In the genomic region with DNA sequence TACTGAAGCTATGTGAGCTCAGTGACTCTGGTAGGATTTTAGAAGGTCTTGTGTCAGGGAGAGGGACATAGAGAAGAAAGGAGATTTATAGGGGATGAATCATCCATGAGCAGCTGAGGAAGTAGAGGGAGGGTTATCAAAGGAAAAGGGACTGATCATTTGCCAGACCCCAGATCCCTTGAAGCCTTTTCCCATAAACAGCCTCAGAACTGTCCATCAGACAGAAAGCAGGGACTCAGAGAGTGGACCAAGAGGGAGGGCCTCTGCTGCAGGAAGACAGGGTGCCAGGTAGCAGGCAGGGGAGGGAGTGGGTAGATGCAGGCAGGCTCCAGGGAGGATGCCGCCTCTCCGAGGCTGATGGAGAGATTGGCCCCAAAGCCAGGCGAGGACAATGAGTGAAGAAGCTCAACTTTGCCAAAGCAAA, we compare ENCODE assay signal across 15 cellular contexts.
A peak's percentile ranks its signal among the peaks of the same experiment; 100 is the strongest.
DNase-seq lines count a peak whose midpoint lies in the region; ATAC-seq, FAIRE-seq and TF ChIP-seq lines count a peak whose summit lies in the region.
"Had no signal": no experiment of that assay in that cellular context is flagged by ENCODE, and none has a peak within 500 bp of the region (broad histone marks: within the 10 kb centered on the region; RNA-seq: fewer than 3 reads in every experiment).

No MANE protein-coding gene starts in this region.

- H3K36me3 ChIP-seq in astrocyte (ENCODE audit: insufficient read depth, low read length) (peaks cover 49% of the 10 kb centered on the region), smooth muscle cell (ENCODE audit: low read depth) (no peaks in the 10 kb centered on the region)

- H3K79me2 ChIP-seq in astrocyte (ENCODE audit: insufficient read depth, low read length) = peaks cover 3% of the 10 kb centered on the region
- no peaks in the 10 kb centered on the region for H3K79me2 ChIP-seq in smooth muscle cell (ENCODE audit: low read depth)

- peaks cover 31% of the 10 kb centered on the region for H3F3A ChIP-seq in smooth muscle cell (ENCODE audit: low read depth)

- H3K4me2 ChIP-seq in astrocyte (ENCODE audit: low read length) (no peak overlapping the region), smooth muscle cell (no peak overlapping the region)

- H3K27ac ChIP-seq in astrocyte (ENCODE audit: low read depth, low read length) = no peak overlapping the region
- peak overlapping the region; percentile 70 for H3K27ac ChIP-seq in smooth muscle cell (ENCODE audit: low read depth)

- H3K4me1 ChIP-seq in astrocyte (ENCODE audit: insufficient read depth, low read length) = peaks cover 8% of the 10 kb centered on the region
- peaks cover 11% of the 10 kb centered on the region for H3K4me1 ChIP-seq in smooth muscle cell (ENCODE audit: low read depth)

- H3K9ac ChIP-seq in astrocyte (ENCODE audit: low read length) (peak overlapping the region; percentile 8), smooth muscle cell (ENCODE audit: low read depth) (no peak overlapping the region)

- 29% methylated on average over 3 of the region's 3 CpGs for WGBS in smooth muscle cell (ENCODE audit: low lambda C conversion rate)

- H3K4me3 Mint-ChIP-seq in astrocyte (ENCODE audit: unreplicated experiment) = no peak overlapping the region
- H3K4me3 Mint-ChIP-seq: CD4-positive, alpha-beta memory T cell; stimulated activated naive B cell treated with anti-CD40 and anti-IgM and Interleukin-4, amounts not matched to agents 10 μg/mL and 1 μg/mL and 100 μg/mL, for 72 hours had no signal

- H2AFZ ChIP-seq in astrocyte (ENCODE audit: low read depth, low read length) = no peak overlapping the region
- H2AFZ ChIP-seq in smooth muscle cell (ENCODE audit: low read depth) = no peak overlapping the region

- H4K20me1 ChIP-seq in astrocyte (ENCODE audit: insufficient read depth, low read length) = peaks cover 99% of the 10 kb centered on the region
- H4K20me1 ChIP-seq in smooth muscle cell (ENCODE audit: low read depth) = peaks cover 100% of the 10 kb centered on the region

- peaks cover 52% of the 10 kb centered on the region for H3K36me3 Mint-ChIP-seq in astrocyte (ENCODE audit: low read depth, unreplicated experiment)
- H3K36me3 Mint-ChIP-seq in activated naive CD4-positive, alpha-beta T cell treated with anti-CD3 and anti-CD28 coated beads, Interleukin-2, amount 50 U/mL, for 72 hours = no peaks in the 10 kb centered on the region
- H3K36me3 Mint-ChIP-seq: CD4-positive, alpha-beta memory T cell had no signal

- H3K27me3 ChIP-seq in astrocyte (ENCODE audit: insufficient read depth, low read length) (no peaks in the 10 kb centered on the region), smooth muscle cell (ENCODE audit: low read depth) (no peaks in the 10 kb centered on the region)

- H3K4me1 Mint-ChIP-seq in astrocyte (ENCODE audit: low read depth, unreplicated experiment) = peaks cover 15% of the 10 kb centered on the region
- H3K4me1 Mint-ChIP-seq: CD4-positive, alpha-beta memory T cell had no signal

- peak; percentile 34 for FAIRE-seq in astrocyte (lab: Jason Lieb, UNC)
- no peak for FAIRE-seq in frontal cortex (lab: Jason Lieb, UNC)

- ATAC-seq in GM18502 (IDR thresholded peaks at IDR 0.05; ENCODE audit: poor library complexity, unreplicated experiment) (no peak), HG03460 (IDR thresholded peaks at IDR 0.05; ENCODE audit: unreplicated experiment) (no peak)
- no peak for ATAC-seq in activated naive CD4-positive, alpha-beta T cell treated with anti-CD3 and anti-CD28 coated beads, Interleukin-2, amount 50 U/mL, for 72 hours
- ATAC-seq: stimulated activated naive B cell treated with anti-CD40 and anti-IgM and Interleukin-4, amounts not matched to agents 10 μg/mL and 1 μg/mL and 100 μg/mL, for 72 hours had no signal

- H3K27ac Mint-ChIP-seq in astrocyte (ENCODE audit: unreplicated experiment) = peak overlapping the region; percentile 36
- peak overlapping the region in 1 of 2 donors; percentile 31 for H3K27ac Mint-ChIP-seq in activated naive CD4-positive, alpha-beta T cell treated with anti-CD3 and anti-CD28 coated beads, Interleukin-2, amount 50 U/mL, for 72 hours
- H3K27ac Mint-ChIP-seq: CD4-positive, alpha-beta memory T cell; stimulated activated naive B cell treated with anti-CD40 and anti-IgM and Interleukin-4, amounts not matched to agents 10 μg/mL and 1 μg/mL and 100 μg/mL, for 72 hours had no signal

- DNase-seq in GM03348 (ENCODE audit: low spot score) (peak; percentile 62), astrocyte (ENCODE audit: low read depth) (peak; percentile 64), kidney tubule cell (ENCODE audit: low spot score) (peak; percentile 11), smooth muscle cell (lab: John Stamatoyannopoulos, UW; ENCODE audit: unreplicated experiment) (no peak), frontal cortex (ENCODE audit: low spot score in 2 of 2) (no peak)
- DNase-seq in activated naive CD4-positive, alpha-beta T cell treated with anti-CD3 and anti-CD28 coated beads, Interleukin-2, amount 50 U/mL, for 72 hours (ENCODE audit: low spot score in 2 of 2) = no peak
- DNase-seq: activated naive CD4-positive, alpha-beta T cell treated with anti-CD3 and anti-CD28 coated beads, Interleukin-2, amount 50 U/mL, for 16 hours; CD4-positive, alpha-beta memory T cell; GOT3; NCI-H526 treated with DMSO at 0.1 percent for 48 hours; SHP77 treated with DMSO at 0.1 percent for 48 hours; stimulated activated naive B cell treated with anti-CD40 and anti-IgM and Interleukin-4, amounts not matched to agents 10 μg/mL and 1 μg/mL and 100 μg/mL, for 72 hours had no signal

- H3K9me3 Mint-ChIP-seq in astrocyte (ENCODE audit: unreplicated experiment) = no peaks in the 10 kb centered on the region
- H3K9me3 Mint-ChIP-seq in activated naive CD4-positive, alpha-beta T cell treated with anti-CD3 and anti-CD28 coated beads, Interleukin-2, amount 50 U/mL, for 72 hours = no peaks in the 10 kb centered on the region

- TF ChIP-seq CTCF in astrocyte (IDR thresholded peaks at IDR 0.05; ENCODE audit: insufficient read depth, low read depth, low read length) = no peak
- TF ChIP-seq CTCF in smooth muscle cell (IDR thresholded peaks at IDR 0.05; ENCODE audit: borderline replicate concordance, insufficient read depth, poor library complexity, severe bottlenecking) = no peak

- H3K27me3 Mint-ChIP-seq in astrocyte (ENCODE audit: low read depth, unreplicated experiment) = no peaks in the 10 kb centered on the region

- H3K4me3 ChIP-seq in astrocyte (ENCODE audit: insufficient read depth, low read depth, low read length) (no peak overlapping the region), smooth muscle cell (no peak overlapping the region)
- H3K4me3 ChIP-seq: coronary artery had no signal

- H3K9me3 ChIP-seq in astrocyte (ENCODE audit: insufficient read depth, low read depth, low read length) (no peaks in the 10 kb centered on the region), smooth muscle cell (replicated peaks; ENCODE audit: low read depth) (no peaks in the 10 kb centered on the region)

Comparison
In these comparisons a context has a peak if more than half of its experiments do, and no peak if none do; other contexts are left out.
1. DNase-seq: peak in GM03348 (single experiment), astrocyte (single experiment) and kidney tubule cell (single experiment); none in smooth muscle cell (single experiment), frontal cortex (0 of 2) and activated naive CD4-positive, alpha-beta T cell treated with anti-CD3 and anti-CD28 coated beads, Interleukin-2, amount 50 U/mL, for 72 hours (0 of 2).